In genomic region chr10:29736325-29737208, GRCh38 we compare ENCODE assay signal across 1 cellular context.
TF ChIP-seq lines count a peak whose summit lies in the region.

No MANE protein-coding gene starts in this region.

TF ChIP-seq in HEK293, 187 proteins besides CTCF, POLR2A, EP300 and RAD21 (continued from another document and continues in another):
- TF ChIP-seq FEZF1 (tag by site-specific recombination; IDR thresholded peaks at IDR 0.05) (no peak), SP3 (tag by site-specific recombination; IDR thresholded peaks at IDR 0.05) (no peak), ZNF639 (tag by site-specific recombination; IDR thresholded peaks at IDR 0.05) (no peak), ZBTB20 (tag by site-specific recombination; IDR thresholded peaks at IDR 0.05) (peak; percentile 75), ZXDB (tag by site-specific recombination; IDR thresholded peaks at IDR 0.05) (peak; percentile 69; the same call in 1 of the 2 replicates), ZBTB44 (tag by site-specific recombination; IDR thresholded peaks at IDR 0.05) (no peak), ZBTB11 (tag by site-specific recombination; conservative IDR thresholded peaks at IDR 0.05; ENCODE audit: low read depth) (no peak; the same call in 1 of the 2 replicates), ZNF785 (tag by site-specific recombination; IDR thresholded peaks at IDR 0.05) (no peak), ZNF211 (tag by site-specific recombination; IDR thresholded peaks at IDR 0.05; ENCODE audit: low read depth) (no peak), ZNF548 (tag by site-specific recombination; IDR thresholded peaks at IDR 0.05) (no peak), ZBTB6 (tag by site-specific recombination; IDR thresholded peaks at IDR 0.05) (peak; percentile 79), ZNF175 (tag by site-specific recombination; IDR thresholded peaks at IDR 0.05) (no peak), GFI1B (tag by site-specific recombination; IDR thresholded peaks at IDR 0.05) (no peak), ZNF621 (tag by site-specific recombination; IDR thresholded peaks at IDR 0.05) (no peak), ZSCAN30 (tag by site-specific recombination; IDR thresholded peaks at IDR 0.05) (0 out of 2 replicates have a peak, but pooled peaks have one; percentile 55), HOXD13 (CRISPR knock-in tag; IDR thresholded peaks at IDR 0.05; ENCODE audit: borderline replicate concordance) (no peak), SP7 (tag by site-specific recombination; IDR thresholded peaks at IDR 0.05) (no peak), ZFP37 (tag by site-specific recombination; IDR thresholded peaks at IDR 0.05) (no peak), ZEB2 (tag by site-specific recombination; IDR thresholded peaks at IDR 0.05) (no peak), ZNF521 (tag by site-specific recombination; IDR thresholded peaks at IDR 0.05) (no peak), ZNF335 (tag by site-specific recombination; conservative IDR thresholded peaks at IDR 0.05) (peak; percentile 88), ZNF155 (tag by site-specific recombination; IDR thresholded peaks at IDR 0.05) (no peak), ZNF202 (tag by site-specific recombination; IDR thresholded peaks at IDR 0.05; ENCODE audit: borderline replicate concordance) (no peak), ELK4 (IDR thresholded peaks at IDR 0.05; ENCODE audit: borderline replicate concordance, low read depth, low read length) (no peak), ZNF449 (tag by site-specific recombination; IDR thresholded peaks at IDR 0.05) (peak; percentile 51; the same call in 1 of the 2 replicates), ZNF426 (tag by site-specific recombination; IDR thresholded peaks at IDR 0.05) (no peak), ZNF777 (tag by site-specific recombination; IDR thresholded peaks at IDR 0.05; ENCODE audit: borderline replicate concordance) (no peak), PATZ1 (tag by site-specific recombination; IDR thresholded peaks at IDR 0.05) (peak; percentile 6), ZNF19 (tag by site-specific recombination; IDR thresholded peaks at IDR 0.05; ENCODE audit: low read depth) (no peak), ZNF707 (tag by site-specific recombination; IDR thresholded peaks at IDR 0.05) (no peak), ZBTB1 (tag by site-specific recombination; IDR thresholded peaks at IDR 0.05) (no peak), GLI4 (tag by site-specific recombination; IDR thresholded peaks at IDR 0.05) (no peak), GLIS2 (tag by site-specific recombination; IDR thresholded peaks at IDR 0.05) (peak; percentile 73), ZNF704 (tag by site-specific recombination; IDR thresholded peaks at IDR 0.05) (no peak), PRDM1 (tag by site-specific recombination; IDR thresholded peaks at IDR 0.05) (no peak), REPIN1 (tag by site-specific recombination; IDR thresholded peaks at IDR 0.05; ENCODE audit: low read depth) (no peak), TSHZ1 (tag by site-specific recombination; IDR thresholded peaks at IDR 0.05; ENCODE audit: borderline replicate concordance) (no peak), OSR2 (tag by site-specific recombination; IDR thresholded peaks at IDR 0.05) (no peak), ZNF16 (tag by site-specific recombination; IDR thresholded peaks at IDR 0.05; ENCODE audit: low read depth) (no peak), ZNF513 (tag by site-specific recombination; IDR thresholded peaks at IDR 0.05) (no peak), ZNF214 (tag by site-specific recombination; IDR thresholded peaks at IDR 0.05; ENCODE audit: borderline replicate concordance) (no peak), ZNF488 (tag by site-specific recombination; IDR thresholded peaks at IDR 0.05) (no peak), ZNF266 (tag by site-specific recombination; IDR thresholded peaks at IDR 0.05; ENCODE audit: low read depth) (no peak), ZNF133 (tag by site-specific recombination; IDR thresholded peaks at IDR 0.05) (no peak), ZNF629 (tag by site-specific recombination; IDR thresholded peaks at IDR 0.05) (no peak)
